ENCODE assay signal across 26 cellular contexts in the genomic region with DNA sequence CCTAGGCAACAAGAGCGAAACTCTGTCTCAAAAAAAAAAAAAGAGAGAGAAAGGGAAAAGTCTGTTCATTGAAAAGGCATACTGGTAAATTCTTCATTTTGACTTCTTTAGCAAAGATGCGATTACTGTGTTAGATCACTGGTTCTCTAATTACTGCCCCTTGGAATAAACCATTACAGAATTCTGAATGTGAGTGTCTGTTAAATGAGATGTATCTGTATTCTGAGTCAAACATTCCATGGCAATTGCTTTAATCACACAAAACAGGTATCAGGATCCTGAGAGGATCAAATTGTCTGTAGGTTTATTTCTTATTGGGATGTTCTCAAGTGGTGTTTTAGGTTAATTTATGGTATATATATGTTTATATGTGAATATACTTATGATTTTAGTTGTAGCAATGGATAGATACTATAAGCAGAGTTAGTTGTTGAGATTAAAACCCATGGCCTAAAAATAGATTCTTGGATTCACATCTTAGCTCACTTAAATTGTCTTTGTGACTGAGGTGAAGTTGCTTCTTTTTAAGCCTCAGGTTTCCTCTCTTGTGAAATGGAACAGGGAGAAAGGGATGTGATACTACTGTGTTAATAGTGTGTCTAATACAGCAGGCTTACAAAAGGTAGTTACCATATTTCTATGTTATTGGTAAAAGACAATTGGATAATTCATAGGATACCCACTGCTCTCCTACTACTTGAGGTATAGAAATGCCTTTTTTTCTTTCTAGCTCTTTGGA. TPM values are rescaled to one million over a fixed set of nuclear protein-coding genes. Genes with fewer than 3 reads are reported as not detected.
DNase-seq lines count a peak whose midpoint lies in the region; ATAC-seq, FAIRE-seq and TF ChIP-seq lines count a peak whose summit lies in the region.
"Had no signal": no experiment of that assay in that cellular context is flagged by ENCODE, and none has a peak within 500 bp of the region (broad histone marks: within the 10 kb centered on the region; RNA-seq: fewer than 3 reads in every experiment).

No MANE protein-coding gene starts in this region.

- POLR2A ChIA-PET in HEK293 (lab: Yijun Ruan, JAX): interaction anchor here (1.8 kb wide), 1 partner anchor 10 kb away, joined by 4 read pairs; no protein-coding TSS in a partner anchor
- POLR2A ChIA-PET in Caco-2 (lab: Charles Lee): no interaction called here

- CTCF ChIA-PET in activated CD8-positive, alpha-beta memory T cell treated with anti-CD3 and anti-CD28 coated beads, Interleukin-2, amount 10 ng/mL, durations not matched to agents 7 days and 5 days (lab: Charles Lee): interaction anchor here (1.1 kb wide), 2 partner anchors 11 to 12 kb away, joined by 3 read pairs; no protein-coding TSS in a partner anchor
- CTCF ChIA-PET in HEK293 (lab: Yijun Ruan, JAX) (interaction anchor here (0.6 to 1.4 kb wide), 3 partner anchors 8 to 176 kb away, joined by 3 to 9 read pairs (median 5); no protein-coding TSS in a partner anchor), Caco-2 (lab: Charles Lee) (interaction anchor here (0.9 kb wide), 1 partner anchor 171 kb away, joined by 5 read pairs; no protein-coding TSS in a partner anchor)

- H2AFZ ChIP-seq in osteoblast (ENCODE audit: low read length): no peak overlapping the region
- H2AFZ ChIP-seq: GM23338 had no signal

- intact Hi-C loops in Caco-2 (cut with micrococcal nuclease; ENCODE audit: unreplicated experiment): no loop called here

- DNase-seq in activated CD8-positive, alpha-beta memory T cell treated with anti-CD3 and anti-CD28 coated beads, Interleukin-2, amount 10 ng/mL, durations not matched to agents 7 days and 5 days: no peak
- DNase-seq in activated CD8-positive, alpha-beta memory T cell treated with anti-CD3 and anti-CD28 coated beads for 24 hours: no peak
- no peak for DNase-seq in activated naive CD8-positive, alpha-beta T cell treated with anti-CD3 and anti-CD28 coated beads, Interleukin-2, amount 50 U/mL, for 24 hours
- no peak for DNase-seq in osteoblast (ENCODE audit: insufficient read length, low spot score, missing footprints)
- DNase-seq in GM19239 (ENCODE audit: insufficient read length, low spot score): no peak
- no peak for DNase-seq in Caco-2
- DNase-seq in DMS53 (lab: John Stamatoyannopoulos, UW): no peak
- DNase-seq: activated CD4-positive, alpha-beta T cell treated with anti-CD3 and anti-CD28 coated beads for 48 hours; activated naive CD4-positive, alpha-beta T cell treated with Interleukin-2 at 50 U/mL for 16 hours; Calu3; cerebellar nuclear complex; effector CD4-positive, alpha-beta T cell; foreskin melanocyte; hippocampal formation; NCI-H1436; NCI-H2107; NCI-H446 treated with DMSO at 0.1 percent for 48 hours; spleen; T-helper 17 cell; upper lobe of left lung had no signal

- H3K36me3 Mint-ChIP-seq in activated CD8-positive, alpha-beta memory T cell treated with anti-CD3 and anti-CD28 coated beads, Interleukin-2, amount 10 ng/mL, durations not matched to agents 7 days and 5 days: peaks cover 63% of the 10 kb centered on the region
- peaks cover 78% of the 10 kb centered on the region for H3K36me3 Mint-ChIP-seq in activated naive CD8-positive, alpha-beta T cell treated with anti-CD3 and anti-CD28 coated beads, Interleukin-2, amount 50 U/mL, for 24 hours (ENCODE audit: low read depth)
- peaks cover 76% of the 10 kb centered on the region for H3K36me3 Mint-ChIP-seq in Caco-2 (ENCODE audit: insufficient read depth, unreplicated experiment)

- FAIRE-seq in GM19239 (lab: Jason Lieb, UNC): no peak
- FAIRE-seq: islet of Langerhans had no signal

- no peak overlapping the region for H3K4me3 ChIP-seq in HEK293 (ENCODE audit: low read depth, low read length)
- no peak overlapping the region for H3K4me3 ChIP-seq in osteoblast (ENCODE audit: insufficient read depth, low read length)
- no peak overlapping the region for H3K4me3 ChIP-seq in Caco-2 (ENCODE audit: low read depth, low read length)
- H3K4me3 ChIP-seq: GM23338, SJSA1, spleen, upper lobe of left lung had no signal

- TF ChIP-seq CTCF in HEK293 (tag by site-specific recombination; IDR thresholded peaks at IDR 0.05) (no peak), osteoblast (IDR thresholded peaks at IDR 0.05; ENCODE audit: extremely low read depth, low read depth, low read length) (no peak), Caco-2 (IDR thresholded peaks at IDR 0.05; ENCODE audit: insufficient read depth in 1 of 2, low read depth in 1 of 2, low read length in 1 of 2, severe bottlenecking in 1 of 2, unreplicated experiment in 1 of 2) (no peak)

- H3K9me3 ChIP-seq in HEK293 (ENCODE audit: control insufficient read depth, insufficient read depth, low read depth, low read length): no peaks in the 10 kb centered on the region
- H3K9me3 ChIP-seq in osteoblast (ENCODE audit: low read depth, low read length): no peaks in the 10 kb centered on the region
- no peaks in the 10 kb centered on the region for H3K9me3 ChIP-seq in Caco-2
- H3K9me3 ChIP-seq: SJSA1, spleen, upper lobe of left lung had no signal

- H3K27me3 ChIP-seq in osteoblast (ENCODE audit: insufficient read depth, low read length) (no peaks in the 10 kb centered on the region), Caco-2 (replicated peaks; ENCODE audit: control insufficient read depth, insufficient read depth, low read length) (no peaks in the 10 kb centered on the region)
- H3K27me3 ChIP-seq: spleen, upper lobe of left lung had no signal

- H3K79me2 ChIP-seq in osteoblast (ENCODE audit: insufficient read depth, low read length): peaks cover 87% of the 10 kb centered on the region

- H3K27ac Mint-ChIP-seq in activated CD8-positive, alpha-beta memory T cell treated with anti-CD3 and anti-CD28 coated beads, Interleukin-2, amount 10 ng/mL, durations not matched to agents 7 days and 5 days: peak overlapping the region; percentile 69
- peak overlapping the region; percentile 68 for H3K27ac Mint-ChIP-seq in activated naive CD8-positive, alpha-beta T cell treated with anti-CD3 and anti-CD28 coated beads, Interleukin-2, amount 50 U/mL, for 24 hours
- H3K27ac Mint-ChIP-seq in Caco-2 (ENCODE audit: unreplicated experiment): no peak overlapping the region
- H3K27ac Mint-ChIP-seq: GM23338, T-helper 17 cell had no signal

- no peak overlapping the region for H3K4me3 Mint-ChIP-seq in activated CD8-positive, alpha-beta memory T cell treated with anti-CD3 and anti-CD28 coated beads, Interleukin-2, amount 10 ng/mL, durations not matched to agents 7 days and 5 days
- H3K4me3 Mint-ChIP-seq in activated naive CD8-positive, alpha-beta T cell treated with anti-CD3 and anti-CD28 coated beads, Interleukin-2, amount 50 U/mL, for 24 hours: no peak overlapping the region
- no peak overlapping the region for H3K4me3 Mint-ChIP-seq in Caco-2 (ENCODE audit: unreplicated experiment)
- H3K4me3 Mint-ChIP-seq: GM23338, T-helper 17 cell had no signal

- H4K20me1 ChIP-seq in osteoblast (ENCODE audit: insufficient read depth, low read length): peaks cover 18% of the 10 kb centered on the region

- H3K4me1 ChIP-seq in HEK293 (ENCODE audit: control insufficient read depth, insufficient read depth, low read length) (no peaks in the 10 kb centered on the region), osteoblast (ENCODE audit: insufficient read depth, low read length) (peaks cover 10% of the 10 kb centered on the region), Caco-2 (no peaks in the 10 kb centered on the region)
- H3K4me1 ChIP-seq: upper lobe of left lung had no signal

- no peaks in the 10 kb centered on the region for H3K9me3 Mint-ChIP-seq in activated CD8-positive, alpha-beta memory T cell treated with anti-CD3 and anti-CD28 coated beads, Interleukin-2, amount 10 ng/mL, durations not matched to agents 7 days and 5 days (ENCODE audit: low read depth)
- no peaks in the 10 kb centered on the region for H3K9me3 Mint-ChIP-seq in activated naive CD8-positive, alpha-beta T cell treated with anti-CD3 and anti-CD28 coated beads, Interleukin-2, amount 50 U/mL, for 24 hours
- H3K9me3 Mint-ChIP-seq in Caco-2 (ENCODE audit: unreplicated experiment): no peaks in the 10 kb centered on the region
- H3K9me3 Mint-ChIP-seq: GM23338 had no signal

- H3K36me3 ChIP-seq in HEK293 (ENCODE audit: control insufficient read depth in 2 of 2, insufficient read depth in 1 of 2, low read length in 2 of 2): peaks cover 80 to 99% of the 10 kb centered on the region in 2 experiments
- H3K36me3 ChIP-seq in osteoblast (ENCODE audit: insufficient read depth, low read length): peaks cover 84% of the 10 kb centered on the region
- no peaks in the 10 kb centered on the region; the same call in 1 of the 2 replicates for H3K36me3 ChIP-seq in Caco-2 (ENCODE audit: control insufficient read depth, insufficient read depth, low read length)

- BruUV-seq in Caco-2 (replicated peaks; lab: Mats Ljungman, UMichigan): no TSS peak

- H3K4me1 Mint-ChIP-seq in activated CD8-positive, alpha-beta memory T cell treated with anti-CD3 and anti-CD28 coated beads, Interleukin-2, amount 10 ng/mL, durations not matched to agents 7 days and 5 days: peaks cover 19% of the 10 kb centered on the region
- peaks cover 39% of the 10 kb centered on the region for H3K4me1 Mint-ChIP-seq in activated naive CD8-positive, alpha-beta T cell treated with anti-CD3 and anti-CD28 coated beads, Interleukin-2, amount 50 U/mL, for 24 hours
- H3K4me1 Mint-ChIP-seq in Caco-2 (ENCODE audit: low read depth, unreplicated experiment): no peaks in the 10 kb centered on the region
- H3K4me1 Mint-ChIP-seq: GM23338 had no signal

- no peaks in the 10 kb centered on the region for H3K27me3 Mint-ChIP-seq in activated CD8-positive, alpha-beta memory T cell treated with anti-CD3 and anti-CD28 coated beads, Interleukin-2, amount 10 ng/mL, durations not matched to agents 7 days and 5 days
- no peaks in the 10 kb centered on the region for H3K27me3 Mint-ChIP-seq in activated naive CD8-positive, alpha-beta T cell treated with anti-CD3 and anti-CD28 coated beads, Interleukin-2, amount 50 U/mL, for 24 hours
- no peaks in the 10 kb centered on the region for H3K27me3 Mint-ChIP-seq in Caco-2 (ENCODE audit: insufficient read depth, unreplicated experiment)
- H3K27me3 Mint-ChIP-seq: T-helper 17 cell had no signal

- no peak for ATAC-seq in activated CD8-positive, alpha-beta memory T cell treated with anti-CD3 and anti-CD28 coated beads, Interleukin-2, amount 10 ng/mL, durations not matched to agents 7 days and 5 days
- ATAC-seq in activated naive CD8-positive, alpha-beta T cell treated with anti-CD3 and anti-CD28 coated beads, Interleukin-2, amount 50 U/mL, for 24 hours: no peak
- ATAC-seq: GM23338, Panc1, T-helper 17 cell had no signal

- H3K27ac ChIP-seq in HEK293 (ENCODE audit: extremely low read depth, low read depth, low read length) (no peak overlapping the region), osteoblast (ENCODE audit: low read depth, low read length) (peak overlapping the region; percentile 54)
- H3K27ac ChIP-seq: HL-60, SJSA1, spleen, upper lobe of left lung had no signal

- no peak overlapping the region for H3K4me2 ChIP-seq in osteoblast (ENCODE audit: insufficient read depth, low read length)
- H3K4me2 ChIP-seq: GM23338 had no signal

TF ChIP-seq in HEK293, 187 proteins besides CTCF, POLR2A, EP300 and RAD21 (continues in another document):
- TF ChIP-seq KLF16 (tag by site-specific recombination; IDR thresholded peaks at IDR 0.05): no peak
- TF ChIP-seq SCRT1 (tag by site-specific recombination; IDR thresholded peaks at IDR 0.05; ENCODE audit: borderline replicate concordance): no peak

RNA-seq across cellular contexts. Expression of gene SRRM1, which starts 16.2 kb away (rescaled TPM):
- 100 to 1,000 TPM; 191 to 215 TPM for total RNA-seq in activated CD8-positive, alpha-beta memory T cell treated with anti-CD3 and anti-CD28 coated beads, Interleukin-2, amount 10 ng/mL, durations not matched to agents 7 days and 5 days
- 50.7 and 53.3 TPM in 2 replicates for total RNA-seq in osteoblast
- 126 and 128 TPM in 2 replicates for total RNA-seq in Caco-2 (2022)
